ENCODE assay signal across 30 cellular contexts in the genomic region with DNA sequence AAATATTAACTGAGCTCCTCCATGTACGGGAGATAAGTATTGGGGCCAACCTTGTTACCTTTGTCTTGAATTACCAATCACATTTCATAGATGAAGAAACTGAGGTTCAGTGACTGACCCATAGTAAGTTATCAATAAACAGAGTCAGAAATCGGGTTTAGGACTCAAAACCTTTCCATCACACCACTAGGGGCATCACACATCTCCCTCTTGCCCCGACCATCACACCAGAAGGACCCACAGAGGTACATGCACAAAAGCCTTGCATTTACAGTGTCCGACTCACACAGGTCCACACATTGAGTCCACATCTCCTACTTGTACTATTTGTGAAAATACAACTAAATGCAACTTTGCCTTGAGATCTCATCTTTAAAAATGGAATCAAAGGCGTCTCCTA. TPM values are rescaled to one million over a fixed set of nuclear protein-coding genes. Genes with fewer than 3 reads are reported as not detected.
A peak's percentile ranks its signal among the peaks of the same experiment; 100 is the strongest.
DNase-seq lines count a peak whose midpoint lies in the region; ATAC-seq, FAIRE-seq and TF ChIP-seq lines count a peak whose summit lies in the region.
"Had no signal": no experiment of that assay in that cellular context is flagged by ENCODE, and none has a peak within 500 bp of the region (broad histone marks: within the 10 kb centered on the region; RNA-seq: fewer than 3 reads in every experiment).

No MANE protein-coding gene starts in this region.

- H3K36me3 ChIP-seq in OCI-LY7 (ENCODE audit: insufficient read depth, low read length) (no peaks in the 10 kb centered on the region), pancreas (no peaks in the 10 kb centered on the region)
- H3K36me3 ChIP-seq: cardiac muscle cell, lower lobe of right lung, right lobe of liver, transverse colon had no signal

- in situ Hi-C loops in GM13977 (cut with MboI; ENCODE audit: low pct_unique_long_range_greater_than_20kb, low sequenced_read_pairs, unreplicated experiment) = no loop called here

- H3K27me3 ChIP-seq in pancreas = no peaks in the 10 kb centered on the region
- H3K27me3 ChIP-seq: cardiac muscle cell, right lobe of liver, transverse colon had no signal

- DNase-seq in OCI-LY7 (ENCODE audit: low spot score) (no peak), epithelial cell of proximal tubule (ENCODE audit: low read depth) (no peak), pancreas (no peak), DMS 273 treated with DMSO at 0.1 percent for 48 hours (lab: John Stamatoyannopoulos, UW) (no peak), GM13977 (ENCODE audit: low spot score) (no peak)
- DNase-seq in stimulated activated naive CD4-positive, alpha-beta T cell treated with Interleukin-2 at 50 U/mL for 16 hours (lab: John Stamatoyannopoulos, UW) = no peak
- DNase-seq: activated B cell treated with CpG ODN at 0.5 μM for 24 hours; activated CD4-positive, alpha-beta T cell treated with anti-CD3 and anti-CD28 coated beads, Interleukin-2, amount 50 U/mL, for 4 hours; activated CD8-positive, alpha-beta memory T cell treated with anti-CD3 and anti-CD28 coated beads, Interleukin-2, amount 50 U/mL, for 4 hours; activated naive CD4-positive, alpha-beta T cell treated with anti-CD3 and anti-CD28 coated beads, Interleukin-2, amount 50 U/mL, for 16 hours; IMR-90; kidney; lower lobe of right lung; NCI-H1417 treated with DMSO at 0.1 percent for 48 hours; NCI-H2081 treated with DMSO at 0.1 percent for 48 hours; NCI-H345; NCI-H82; right lobe of liver; T1000; transverse colon had no signal

- H3K4me2 ChIP-seq in OCI-LY7 (ENCODE audit: low read length) = no peak overlapping the region

- POLR2A ChIA-PET in OCI-LY7 (lab: Charles Lee) = no interaction called here

- intact Hi-C loops in OCI-LY7 (cut with micrococcal nuclease; ENCODE audit: unreplicated experiment) = no loop called here
- intact Hi-C loops in pancreas (cut with DNase I) = no loop called here

- H3K4me1 ChIP-seq in OCI-LY7 (ENCODE audit: insufficient read depth, low read length, poor library complexity, severe bottlenecking) (no peaks in the 10 kb centered on the region), pancreas (no peaks in the 10 kb centered on the region)
- H3K4me1 ChIP-seq: lower lobe of right lung, parathyroid adenoma, right lobe of liver, transverse colon had no signal

- no peak for FAIRE-seq in pancreas (lab: Jason Lieb, UNC)
- FAIRE-seq: endometrium, kidney had no signal

- WGBS in pancreas, 2 donors = 57 to 59% methylated on average over 5 of the region's 5 CpGs

- TF ChIP-seq CTCF in 22Rv1 (IDR thresholded peaks at IDR 0.05) = peak; percentile 4; the same call in 1 of the 2 replicates
- peak; percentile 27; the same call in 1 of the 2 replicates for TF ChIP-seq CTCF in GM12874 (IDR thresholded peaks at IDR 0.05; ENCODE audit: insufficient read depth, low read depth, low read length)
- peak; percentile 57 for TF ChIP-seq CTCF in OCI-LY7 (conservative IDR thresholded peaks at IDR 0.05; ENCODE audit: low read length)
- peak; percentile 23 for TF ChIP-seq CTCF in epithelial cell of proximal tubule (conservative IDR thresholded peaks at IDR 0.05; ENCODE audit: low read depth, low read length)
- no peak for TF ChIP-seq CTCF in pancreas (IDR thresholded peaks at IDR 0.05)
- no peak for TF ChIP-seq CTCF in GM13977 (IDR thresholded peaks at IDR 0.05; ENCODE audit: extremely low read depth, insufficient read depth, missing control alignments)

- no peaks in the 10 kb centered on the region for H3K79me2 ChIP-seq in OCI-LY7 (ENCODE audit: insufficient read depth, low read depth, low read length)
- H3K79me2 ChIP-seq: parathyroid adenoma had no signal

- no peak overlapping the region for H3K27ac ChIP-seq in 22Rv1
- H3K27ac ChIP-seq in OCI-LY7 (ENCODE audit: low read depth, low read length, poor library complexity, severe bottlenecking) = no peak overlapping the region
- H3K27ac ChIP-seq in pancreas = no peak overlapping the region
- H3K27ac ChIP-seq: cardiac muscle cell, lower lobe of right lung, parathyroid adenoma, right lobe of liver, transverse colon had no signal

- no peaks in the 10 kb centered on the region for H3K9me2 ChIP-seq in OCI-LY7 (ENCODE audit: insufficient read depth, low read length)

- H3K9me3 ChIP-seq in OCI-LY7 (ENCODE audit: low read length) = no peaks in the 10 kb centered on the region
- no peaks in the 10 kb centered on the region for H3K9me3 ChIP-seq in pancreas
- H3K9me3 ChIP-seq: lower lobe of right lung, right lobe of liver, transverse colon had no signal

- H3K4me3 ChIP-seq in OCI-LY7 (ENCODE audit: low read depth, low read length, poor library complexity, severe bottlenecking) = no peak overlapping the region
- H3K4me3 ChIP-seq in epithelial cell of proximal tubule (ENCODE audit: low read depth, low read length) = no peak overlapping the region
- no peak overlapping the region for H3K4me3 ChIP-seq in pancreas
- H3K4me3 ChIP-seq: cardiac muscle cell, lower lobe of right lung, right lobe of liver, transverse colon had no signal

- CTCF ChIA-PET in OCI-LY7 (lab: Charles Lee; ENCODE audit: unreplicated experiment) = no interaction called here

- no peaks in the 10 kb centered on the region for H4K20me1 ChIP-seq in OCI-LY7 (ENCODE audit: insufficient read depth, low read length)

- no peak for ATAC-seq in pancreas
- ATAC-seq: lower lobe of right lung; natural killer cell treated with Interleukin-12 subunit alpha and Interleukin-12 subunit beta and Interleukin-15 and Interleukin-18, amount 100 ng/mL, for 72 hours; right lobe of liver; Right ventricle myocardium inferior had no signal

- no TSS peak for BruUV-seq in OCI-LY7 (replicated peaks; lab: Mats Ljungman, UMichigan)

- no peak overlapping the region for H2AFZ ChIP-seq in OCI-LY7 (ENCODE audit: low read length)
- H2AFZ ChIP-seq: parathyroid adenoma had no signal

RNA-seq across cellular contexts. Expression of a gene that starts 29.4 kb away (rescaled TPM):
- total RNA-seq in OCI-LY7 (2014; rRNA removed; shearing (Covaris generic)) = not detected in 2 replicates
- not detected in 2 replicates for total RNA-seq in OCI-LY7 (2022)
- not detected in 2 replicates for total RNA-seq in epithelial cell of proximal tubule
- total RNA-seq in pancreas = 1 to 10 TPM in 1 of 6 donors, under 1 TPM in 5; 0.25 to 1.9 (median 0.65) TPM
- 10 to 100 TPM in 1 of 2 donors, 1 to 10 TPM in 1; 1.6 to 11.1 TPM for polyA plus RNA-seq in pancreas
- total RNA-seq: A172; fibroblast of lung; IMR-90; M059J; natural killer cell treated with Interleukin-12 subunit alpha and Interleukin-12 subunit beta and Interleukin-15 and Interleukin-18, amount 100 ng/mL, for 72 hours had no signal
- polyA plus RNA-seq: fibroblast of lung, IMR-90 had no signal

Comparison
In these comparisons a context has a peak if more than half of its experiments do, and no peak if none do; other contexts are left out.
1. CTCF ChIP-seq: peak in 22Rv1 (single experiment), GM12874 (single experiment), OCI-LY7 (single experiment) and epithelial cell of proximal tubule (single experiment); none in pancreas (0 of 4) and GM13977 (single experiment).